In the genomic region with DNA sequence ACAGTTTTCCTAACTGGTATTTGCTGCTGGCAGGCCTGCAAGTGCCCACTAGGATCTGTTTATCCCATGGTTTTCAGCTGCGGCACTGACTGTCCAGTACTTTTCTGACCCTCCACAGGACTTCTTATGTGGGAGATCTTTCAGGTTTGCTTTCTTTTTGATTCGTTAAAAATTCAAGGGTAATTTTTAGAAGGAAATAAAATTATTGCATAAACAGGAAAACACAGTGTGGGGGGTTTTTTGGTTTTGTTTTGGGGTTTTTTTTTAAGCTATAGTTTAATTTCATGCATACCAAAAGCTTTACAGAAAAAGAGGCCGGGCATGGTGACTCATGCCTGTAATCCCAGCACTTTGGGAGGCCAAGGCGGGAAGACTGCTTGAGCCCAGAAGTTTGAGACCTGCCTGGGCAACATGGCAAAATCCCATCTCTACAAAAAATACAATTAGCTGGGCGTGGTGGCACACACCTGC, we compare ENCODE assay signal across 13 cellular contexts. TPM values are rescaled to one million over a fixed set of nuclear protein-coding genes. Genes with fewer than 3 reads are reported as not detected.
A peak's percentile ranks its signal among the peaks of the same experiment; 100 is the strongest.
DNase-seq lines count a peak whose midpoint lies in the region; ATAC-seq and TF ChIP-seq lines count a peak whose summit lies in the region.
"Had no signal": no experiment of that assay in that cellular context is flagged by ENCODE, and none has a peak within 500 bp of the region (broad histone marks: within the 10 kb centered on the region; RNA-seq: fewer than 3 reads in every experiment).

No MANE protein-coding gene starts in this region.

- H3K36me3 Mint-ChIP-seq in activated CD4-positive, alpha-beta T cell treated with anti-CD3 and anti-CD28 coated beads, Interleukin-2, amount 10 ng/mL, durations not matched to agents 7 days and 5 days (ENCODE audit: low read depth): peaks cover 22% of the 10 kb centered on the region
- H3K36me3 Mint-ChIP-seq: naive thymus-derived CD8-positive, alpha-beta T cell had no signal

- H3K36me3 ChIP-seq in skeletal muscle tissue (ENCODE audit: control insufficient read depth in 3 of 3, insufficient read depth in 3 of 3, low read length in 3 of 3): no peaks in the 10 kb centered on the region

- DNase-seq in activated CD4-positive, alpha-beta T cell treated with anti-CD3 and anti-CD28 coated beads, Interleukin-2, amount 10 ng/mL, durations not matched to agents 7 days and 5 days: no peak
- no peak for DNase-seq in activated CD4-positive, alpha-beta T cell treated with anti-CD3 and anti-CD28 coated beads, Interleukin-2, amount 50 U/mL, for 1 hour
- DNase-seq in RPMI7951 (ENCODE audit: low read depth) (peak; percentile 39), choroid plexus epithelial cell (ENCODE audit: low read depth) (peak; percentile 26), LoVo (ENCODE audit: low spot score) (no peak)
- DNase-seq: naive thymus-derived CD8-positive, alpha-beta T cell; NCI-H1930 had no signal

- CTCF ChIA-PET in activated CD4-positive, alpha-beta T cell treated with anti-CD3 and anti-CD28 coated beads, Interleukin-2, amount 10 ng/mL, durations not matched to agents 7 days and 5 days (lab: Charles Lee): interaction anchor here (0.9 to 1.8 kb wide), 4 partner anchors 8 to 164 kb away, joined by 3 to 8 read pairs (median 4); no protein-coding TSS in a partner anchor

- no peak overlapping the region for H3K4me3 ChIP-seq in choroid plexus epithelial cell (ENCODE audit: low read depth, low read length)
- no peak overlapping the region for H3K4me3 ChIP-seq in skeletal muscle tissue (ENCODE audit: low read length in 3 of 3)
- H3K4me3 ChIP-seq: A549 had no signal

- peaks cover 0 to 3% (median 0%) of the 10 kb centered on the region in 3 donors for H3K27me3 ChIP-seq in skeletal muscle tissue (ENCODE audit: control insufficient read depth in 3 of 3, insufficient read depth in 3 of 3, low read length in 3 of 3)

- TF ChIP-seq CTCF in choroid plexus epithelial cell (conservative IDR thresholded peaks at IDR 0.05; ENCODE audit: low read depth, low read length): no peak

- no peaks in the 10 kb centered on the region for H3K9me3 Mint-ChIP-seq in activated CD4-positive, alpha-beta T cell treated with anti-CD3 and anti-CD28 coated beads, Interleukin-2, amount 10 ng/mL, durations not matched to agents 7 days and 5 days
- H3K9me3 Mint-ChIP-seq: naive thymus-derived CD8-positive, alpha-beta T cell had no signal

- ATAC-seq in HG02642 (IDR thresholded peaks at IDR 0.05; ENCODE audit: poor library complexity, unreplicated experiment) (no peak), HG02981 (IDR thresholded peaks at IDR 0.05; ENCODE audit: unreplicated experiment) (no peak)
- ATAC-seq: A549; naive thymus-derived CD8-positive, alpha-beta T cell; Panc1 had no signal

- H3K9me3 ChIP-seq in skeletal muscle tissue (ENCODE audit: control insufficient read depth in 3 of 3, low read length in 3 of 3): no peaks in the 10 kb centered on the region
- H3K9me3 ChIP-seq: A549 had no signal

- peaks cover 69% of the 10 kb centered on the region for H3K4me1 Mint-ChIP-seq in activated CD4-positive, alpha-beta T cell treated with anti-CD3 and anti-CD28 coated beads, Interleukin-2, amount 10 ng/mL, durations not matched to agents 7 days and 5 days

- no peak overlapping the region for H3K9ac ChIP-seq in skeletal muscle tissue (ENCODE audit: low read depth in 1 of 3, low read length in 3 of 3)

- POLR2A ChIA-PET in activated CD4-positive, alpha-beta T cell treated with anti-CD3 and anti-CD28 coated beads, Interleukin-2, amount 10 ng/mL, durations not matched to agents 7 days and 5 days (lab: Charles Lee): no interaction called here

- peak overlapping the region; percentile 25 for H3K4me3 Mint-ChIP-seq in activated CD4-positive, alpha-beta T cell treated with anti-CD3 and anti-CD28 coated beads, Interleukin-2, amount 10 ng/mL, durations not matched to agents 7 days and 5 days

- peaks cover 0 to 18% (median 12%) of the 10 kb centered on the region in 3 donors for H3K4me1 ChIP-seq in skeletal muscle tissue (ENCODE audit: control insufficient read depth in 3 of 3, insufficient read depth in 3 of 3, low read length in 3 of 3)
- H3K4me1 ChIP-seq: A549 had no signal

- no peak overlapping the region for H3K27ac Mint-ChIP-seq in activated CD4-positive, alpha-beta T cell treated with anti-CD3 and anti-CD28 coated beads, Interleukin-2, amount 10 ng/mL, durations not matched to agents 7 days and 5 days

- H3K27ac ChIP-seq in skeletal muscle tissue (ENCODE audit: low read depth, low read length): peak overlapping the region; percentile 82
- H3K27ac ChIP-seq: A549, HL-60 had no signal

- H3K27me3 Mint-ChIP-seq in activated CD4-positive, alpha-beta T cell treated with anti-CD3 and anti-CD28 coated beads, Interleukin-2, amount 10 ng/mL, durations not matched to agents 7 days and 5 days: peaks cover 2% of the 10 kb centered on the region

RNA-seq across cellular contexts. Expression of gene NIBAN1, which starts 3.6 kb away (rescaled TPM):
- 10 to 100 TPM; 57.6 to 60.9 TPM for total RNA-seq in activated CD4-positive, alpha-beta T cell treated with anti-CD3 and anti-CD28 coated beads, Interleukin-2, amount 10 ng/mL, durations not matched to agents 7 days and 5 days
- 9.7 and 9.9 TPM in 2 replicates for total RNA-seq in RPMI7951 (2014; rRNA removed; shearing (Covaris generic))
- total RNA-seq in skeletal muscle tissue: 68.4 TPM

Comparison
In these comparisons a context has a peak if more than half of its experiments do, and no peak if none do; other contexts are left out.
1. DNase-seq: peak in RPMI7951 (single experiment) and choroid plexus epithelial cell (single experiment); none in activated CD4-positive, alpha-beta T cell treated with anti-CD3 and anti-CD28 coated beads, Interleukin-2, amount 10 ng/mL, durations not matched to agents 7 days and 5 days (single experiment), activated CD4-positive, alpha-beta T cell treated with anti-CD3 and anti-CD28 coated beads, Interleukin-2, amount 50 U/mL, for 1 hour (single experiment) and LoVo (single experiment).